7 cellular contexts compared by ENCODE assay signal in the genomic region with DNA sequence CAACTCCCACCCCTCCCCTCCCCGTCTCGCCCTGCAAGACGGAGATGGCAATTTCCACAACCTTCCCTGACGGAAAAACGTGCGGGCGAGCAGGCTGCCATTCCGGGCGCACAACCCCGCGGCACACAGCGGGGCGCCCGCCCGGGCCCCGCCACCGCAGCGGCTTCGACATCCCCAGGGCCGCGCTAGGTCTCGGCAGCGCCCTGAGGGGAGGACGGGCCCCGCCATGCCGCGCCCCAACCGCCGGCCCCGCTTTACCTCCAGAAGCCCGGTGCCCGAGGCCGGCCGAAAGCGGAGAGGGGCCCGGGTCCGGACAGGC. TPM values are rescaled to one million over a fixed set of nuclear protein-coding genes. Genes with fewer than 3 reads are reported as not detected.
DNase-seq lines count a peak whose midpoint lies in the region; ATAC-seq and TF ChIP-seq lines count a peak whose summit lies in the region.

No MANE protein-coding gene starts in this region.

- peaks cover 29% of the 10 kb centered on the region for H4K20me1 ChIP-seq in smooth muscle cell (ENCODE audit: low read depth)

- WGBS in smooth muscle cell (ENCODE audit: low lambda C conversion rate), result under 1% methylated on average over 24 of the region's 37 CpGs

- no peaks in the 10 kb centered on the region for H3K27me3 ChIP-seq in smooth muscle cell (ENCODE audit: low read depth)

- peaks cover 23% of the 10 kb centered on the region for H3K36me3 Mint-ChIP-seq in activated naive CD8-positive, alpha-beta T cell treated with anti-CD3 and anti-CD28 coated beads for 36 hours

- H2AFZ ChIP-seq in smooth muscle cell (ENCODE audit: low read depth), result peak overlapping the region; percentile 86

- peak overlapping the region; percentile 71 for H3K4me3 ChIP-seq in iPS-11a (ENCODE audit: low read depth, low read length)
- H3K4me3 ChIP-seq in smooth muscle cell, result peak overlapping the region; percentile 91

- no peaks in the 10 kb centered on the region for H3K9me3 ChIP-seq in smooth muscle cell (replicated peaks; ENCODE audit: low read depth)

- H3K36me3 ChIP-seq in smooth muscle cell (ENCODE audit: low read depth), result no peaks in the 10 kb centered on the region

- H3K9me3 Mint-ChIP-seq in activated naive CD8-positive, alpha-beta T cell treated with anti-CD3 and anti-CD28 coated beads for 36 hours, result peaks cover 12% of the 10 kb centered on the region

- no peak overlapping the region for H3K27ac Mint-ChIP-seq in activated naive CD8-positive, alpha-beta T cell treated with anti-CD3 and anti-CD28 coated beads for 36 hours

- H3K27ac ChIP-seq in smooth muscle cell (ENCODE audit: low read depth), result no peak overlapping the region

- no peaks in the 10 kb centered on the region for H3K27me3 Mint-ChIP-seq in activated naive CD8-positive, alpha-beta T cell treated with anti-CD3 and anti-CD28 coated beads for 36 hours

- H3F3A ChIP-seq in smooth muscle cell (ENCODE audit: low read depth), result no peaks in the 10 kb centered on the region

- DNase-seq in activated naive CD8-positive, alpha-beta T cell treated with anti-CD3 and anti-CD28 coated beads for 36 hours, result no peak
- no peak for DNase-seq in smooth muscle cell (lab: John Stamatoyannopoulos, UW; ENCODE audit: unreplicated experiment)
- DNase-seq in stimulated activated CD4-positive, alpha-beta T cell treated with anti-CD3 and anti-CD28 coated beads, Interleukin-2, amount 100 ng/mL, for 48 hours, result no peak

- H3K9ac ChIP-seq in smooth muscle cell (ENCODE audit: low read depth), result peak overlapping the region; percentile 87

- peaks cover 10% of the 10 kb centered on the region for H3K4me1 ChIP-seq in smooth muscle cell (ENCODE audit: low read depth)

- ATAC-seq in GM19023 (IDR thresholded peaks at IDR 0.05; ENCODE audit: unreplicated experiment), result peak; percentile 31
- peak; percentile 9 for ATAC-seq in HG03025 (IDR thresholded peaks at IDR 0.05; ENCODE audit: low FRiP score, unreplicated experiment)
- no peak for ATAC-seq in GM21529 (IDR thresholded peaks at IDR 0.05; ENCODE audit: unreplicated experiment)

- H3K79me2 ChIP-seq in smooth muscle cell (ENCODE audit: low read depth), result peaks cover 36% of the 10 kb centered on the region

- peaks cover 43% of the 10 kb centered on the region for H3K4me1 Mint-ChIP-seq in activated naive CD8-positive, alpha-beta T cell treated with anti-CD3 and anti-CD28 coated beads for 36 hours

- TF ChIP-seq CTCF in smooth muscle cell (IDR thresholded peaks at IDR 0.05; ENCODE audit: borderline replicate concordance, insufficient read depth, poor library complexity, severe bottlenecking), result no peak

- peak overlapping the region; percentile 80 for H3K4me3 Mint-ChIP-seq in activated naive CD8-positive, alpha-beta T cell treated with anti-CD3 and anti-CD28 coated beads for 36 hours

- peak overlapping the region; percentile 96 for H3K4me2 ChIP-seq in smooth muscle cell

RNA-seq across cellular contexts. Expression of a gene that starts 0.5 kb away (rescaled TPM):
- total RNA-seq in activated naive CD8-positive, alpha-beta T cell treated with anti-CD3 and anti-CD28 coated beads for 36 hours, result 10 to 100 TPM; 33.0 to 33.3 TPM
- total RNA-seq in smooth muscle cell, result 17.7 and 19.7 TPM in 2 replicates
- polyA plus RNA-seq in smooth muscle cell, result 36.9 and 40.9 TPM in 2 replicates

RNA-seq across cellular contexts. Expression of a gene that starts 18.1 kb away (rescaled TPM):
- total RNA-seq in activated naive CD8-positive, alpha-beta T cell treated with anti-CD3 and anti-CD28 coated beads for 36 hours, result under 1 TPM; 0.08 to 0.20 TPM
- total RNA-seq in smooth muscle cell, result 0.09 TPM in 1 of 2 replicates, not detected in the other
- 0.32 TPM in 1 of 2 replicates, not detected in the other for polyA plus RNA-seq in smooth muscle cell
